ENCODE assay signal across 8 cellular contexts in the genomic region with DNA sequence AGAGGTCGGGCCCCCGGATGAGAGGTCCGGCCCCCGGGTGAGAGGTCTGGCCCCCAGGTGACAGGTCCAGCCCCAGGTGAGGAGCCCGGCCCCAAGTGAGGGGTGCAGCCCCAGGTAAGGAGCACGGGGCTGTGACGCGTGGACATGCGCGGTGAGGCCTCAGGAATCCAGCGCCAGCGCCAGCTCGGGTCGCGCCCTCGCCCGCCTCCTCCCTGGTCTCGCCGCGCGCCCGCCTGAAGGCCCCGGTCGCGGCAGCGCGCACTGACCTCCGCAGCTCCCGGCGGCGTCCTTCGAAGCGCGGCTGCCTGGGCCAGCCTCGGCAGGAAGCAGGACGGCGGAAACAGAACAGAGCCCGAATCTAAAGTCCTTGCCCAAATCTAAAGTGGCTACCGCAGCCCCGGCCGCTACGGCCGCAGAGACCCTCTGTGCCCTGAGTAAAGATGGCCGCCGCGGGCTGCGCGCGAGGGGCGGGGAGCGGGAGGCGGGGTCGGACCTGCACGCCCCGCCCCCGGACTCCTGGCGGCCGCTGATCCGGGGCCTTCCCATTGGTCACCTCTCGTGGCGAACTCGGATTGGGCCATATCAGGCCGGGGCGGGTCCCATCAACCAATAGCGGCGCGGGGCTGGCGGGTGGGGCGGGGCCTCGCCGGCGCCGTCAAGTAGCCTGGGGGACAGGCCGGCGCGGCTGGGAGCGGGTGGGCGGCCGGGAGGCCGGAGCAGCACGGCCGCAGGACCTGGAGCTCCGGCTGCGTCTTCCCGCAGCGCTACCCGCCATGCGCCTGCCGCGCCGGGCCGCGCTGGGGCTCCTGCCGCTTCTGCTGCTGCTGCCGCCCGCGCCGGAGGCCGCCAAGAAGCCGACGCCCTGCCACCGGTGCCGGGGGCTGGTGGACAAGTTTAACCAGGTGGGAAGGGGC. TPM values are rescaled to one million over a fixed set of nuclear protein-coding genes. Genes with fewer than 3 reads are reported as not detected.
DNase-seq lines count a peak whose midpoint lies in the region; ATAC-seq, FAIRE-seq and TF ChIP-seq lines count a peak whose summit lies in the region.

A gene (minus strand): TSS at position 442 of the 914 bp plus-strand sequence. CDS start 4,673 bp downstream, outside the sequence.
A gene with protein sequence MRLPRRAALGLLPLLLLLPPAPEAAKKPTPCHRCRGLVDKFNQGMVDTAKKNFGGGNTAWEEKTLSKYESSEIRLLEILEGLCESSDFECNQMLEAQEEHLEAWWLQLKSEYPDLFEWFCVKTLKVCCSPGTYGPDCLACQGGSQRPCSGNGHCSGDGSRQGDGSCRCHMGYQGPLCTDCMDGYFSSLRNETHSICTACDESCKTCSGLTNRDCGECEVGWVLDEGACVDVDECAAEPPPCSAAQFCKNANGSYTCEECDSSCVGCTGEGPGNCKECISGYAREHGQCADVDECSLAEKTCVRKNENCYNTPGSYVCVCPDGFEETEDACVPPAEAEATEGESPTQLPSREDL (plus strand): TSS at position 638 of the 914 bp plus-strand sequence. CDS start 136 bp downstream, at position 774.

- H3K4me1 ChIP-seq in right atrium auricular region: peaks cover 0 to 23% of the 10 kb centered on the region in 2 donors

- H3K27me3 ChIP-seq in right atrium auricular region: no peaks in the 10 kb centered on the region

- TF ChIP-seq CTCF in right atrium auricular region (IDR thresholded peaks at IDR 0.05): no peak

- peak; percentile 93 to 96 for DNase-seq in NCI-H1930 (lab: John Stamatoyannopoulos, UW)
- peak; percentile 70 to 99 (median 97) for DNase-seq in anterior cingulate cortex (lab: John Stamatoyannopoulos, UW)
- DNase-seq in right atrium auricular region (ENCODE audit: low spot score): peak; percentile 99
- DNase-seq in pulmonary artery endothelial cell (ENCODE audit: low read depth, low spot score): peak; percentile 91
- DNase-seq in urothelium cell line (ENCODE audit: low spot score): peak; percentile 100

- H3K9me3 ChIP-seq in right atrium auricular region: no peaks in the 10 kb centered on the region

- H3K36me3 ChIP-seq in right atrium auricular region: peaks cover 19% of the 10 kb centered on the region

- peak within 1 kb of the TSS; percentile 96 for H3K27ac ChIP-seq in right atrium auricular region

- FAIRE-seq in urothelium cell line (lab: Jason Lieb, UNC): peak; percentile 98

- H3K4me3 ChIP-seq in right atrium auricular region: peak within 1 kb of the TSS; percentile 68 to 81

- ATAC-seq in GM18502 (IDR thresholded peaks at IDR 0.05; ENCODE audit: poor library complexity, unreplicated experiment) (peak; percentile 92), HG02938 (IDR thresholded peaks at IDR 0.05; ENCODE audit: unreplicated experiment) (peak; percentile 77)

- intact Hi-C loops in T-helper 2 cell treated with Interferon-gamma antibody and Interleukin-4, amounts not matched to agents 100 ng/mL and 5 ng/mL, for 36 hours (cut with micrococcal nuclease): loop anchor here (1.0 to 2.0 kb wide), 4 partner anchors 18 to 91 kb away; a partner anchor contains a TSS

RNA-seq across cellular contexts. Expression of the first gene that starts in this region (rescaled TPM):
- total RNA-seq in T-helper 2 cell treated with Interferon-gamma antibody and Interleukin-4, amounts not matched to agents 100 ng/mL and 5 ng/mL, for 36 hours: 15.6 and 20.7 TPM in 2 replicates
- total RNA-seq in right atrium auricular region (10 to 100 TPM; 19.7 to 19.8 TPM), pulmonary artery endothelial cell (14.6 and 19.4 TPM in 2 replicates)

RNA-seq across cellular contexts. Expression of the second gene that starts in this region (rescaled TPM):
- total RNA-seq in T-helper 2 cell treated with Interferon-gamma antibody and Interleukin-4, amounts not matched to agents 100 ng/mL and 5 ng/mL, for 36 hours: 73.9 and 75.1 TPM in 2 replicates
- total RNA-seq in right atrium auricular region (10 to 100 TPM; 16.1 to 28.5 TPM), pulmonary artery endothelial cell (64.2 and 78.4 TPM in 2 replicates)

Comparison
In these comparisons a context has a peak if more than half of its experiments do, and no peak if none do; other contexts are left out.
1. Peak in every context shown above with its lines: DNase-seq, ATAC-seq, H3K4me3 ChIP-seq and H3K27ac ChIP-seq.